ENCODE assay signal across 21 cellular contexts in genomic region chr10:73746721-73747120, GRCh38. TPM values are rescaled to one million over a fixed set of nuclear protein-coding genes. Genes with fewer than 3 reads are reported as not detected.
A peak's percentile ranks its signal among the peaks of the same experiment; 100 is the strongest.
DNase-seq lines count a peak whose midpoint lies in the region; ATAC-seq and TF ChIP-seq lines count a peak whose summit lies in the region.
"Had no signal": no experiment of that assay in that cellular context is flagged by ENCODE, and none has a peak within 500 bp of the region (broad histone marks: within the 10 kb centered on the region; RNA-seq: fewer than 3 reads in every experiment).

No MANE protein-coding gene starts in this region.

- H2BK5ac ChIP-seq in H9 (ENCODE audit: insufficient read length, low read length), result no peak overlapping the region

- no peak overlapping the region for H4K5ac ChIP-seq in H9 (ENCODE audit: insufficient read length, low read depth, low read length)

- WGBS in endodermal cell (ENCODE audit: insufficient coverage in 1 of 2, insufficient read length in 1 of 2), 2 experiments, result 83 to 100% methylated on average over 1 to 2 of the region's 2 CpGs
- WGBS in H9 (ENCODE audit: extremely low coverage, insufficient read length, low lambda C conversion rate), result no CpG with 5 or more reads among the region's 2 CpGs

- no peak overlapping the region for H3K23ac ChIP-seq in H9 (ENCODE audit: insufficient read length, low read depth, low read length)

- no peaks in the 10 kb centered on the region for H3K27me3 Mint-ChIP-seq in activated naive CD4-positive, alpha-beta T cell treated with anti-CD3 and anti-CD28 coated beads, Interleukin-2, amount 50 U/mL, for 24 hours
- no peaks in the 10 kb centered on the region for H3K27me3 Mint-ChIP-seq in T-helper 17 cell
- no peaks in the 10 kb centered on the region for H3K27me3 Mint-ChIP-seq in endodermal cell (ENCODE audit: insufficient read depth)
- H3K27me3 Mint-ChIP-seq in H9 (ENCODE audit: low read depth), result no peaks in the 10 kb centered on the region

- H3K23me2 ChIP-seq in H9 (ENCODE audit: insufficient read length, low read depth, low read length, poor library complexity, severe bottlenecking), result peaks cover 14% of the 10 kb centered on the region

- TF ChIP-seq CTCF in endodermal cell (conservative IDR thresholded peaks at IDR 0.05) (no peak), H9 (conservative IDR thresholded peaks at IDR 0.05) (no peak)

- no peak for DNase-seq in activated naive CD4-positive, alpha-beta T cell (lab: John Stamatoyannopoulos, UW)
- no peak for DNase-seq in T-helper 17 cell
- peak; percentile 16 for DNase-seq in endodermal cell
- DNase-seq in stimulated activated effector memory CD8-positive, alpha-beta T cell treated with anti-CD3 and anti-CD28 coated beads, Interleukin-12 subunit alpha, Interleukin-12 subunit beta, amount 100 ng/mL, for 72 hours (ENCODE audit: low spot score in 2 of 2), result no peak
- no peak for DNase-seq in erythroblast (lab: John Stamatoyannopoulos, UW)
- DNase-seq in H9, result no peak
- DNase-seq: activated effector memory CD4-positive, alpha-beta T cell treated with Interleukin-2 at 50 U/mL for 16 hours; dorsolateral prefrontal cortex; GOT3; mucosa of descending colon; NCI-H2171; NCI-H748 treated with DMSO at 0.1 percent for 48 hours; spleen; stimulated activated naive CD8-positive, alpha-beta T cell treated with anti-CD3 and anti-CD28 coated beads, Interleukin-15, Interleukin-2, amounts not matched to agents 100 U/mL and 50 U/mL, for 24 hours had no signal

- no peaks in the 10 kb centered on the region for H3K9me3 Mint-ChIP-seq in activated naive CD4-positive, alpha-beta T cell treated with anti-CD3 and anti-CD28 coated beads, Interleukin-2, amount 50 U/mL, for 24 hours
- H3K9me3 Mint-ChIP-seq in endodermal cell, result no peaks in the 10 kb centered on the region
- no peaks in the 10 kb centered on the region for H3K9me3 Mint-ChIP-seq in stimulated activated effector memory CD8-positive, alpha-beta T cell treated with anti-CD3 and anti-CD28 coated beads, Interleukin-12 subunit alpha, Interleukin-12 subunit beta, amount 100 ng/mL, for 72 hours
- no peaks in the 10 kb centered on the region for H3K9me3 Mint-ChIP-seq in H9

- no peak overlapping the region for H3K27ac ChIP-seq in endodermal cell (ENCODE audit: low read depth, low read length)
- H3K27ac ChIP-seq in H9 (ENCODE audit: insufficient read length, low read depth, low read length), result no peak overlapping the region
- H3K27ac ChIP-seq: dorsolateral prefrontal cortex, hepatocyte, HL-60, KMS-11, RWPE1, spleen, vagina had no signal

- H4K91ac ChIP-seq in H9 (ENCODE audit: insufficient read length, low read depth, low read length), result no peak overlapping the region

- H3K4me1 ChIP-seq in endodermal cell (ENCODE audit: control insufficient read depth, insufficient read depth, low read length), result peaks cover 6% of the 10 kb centered on the region
- peaks cover 2% of the 10 kb centered on the region; the same call in 1 of the 2 replicates for H3K4me1 ChIP-seq in H9 (ENCODE audit: insufficient read depth, low read length)

- H3K4ac ChIP-seq in H9 (ENCODE audit: low read depth, low read length), result no peak overlapping the region

- no peak for ATAC-seq in T-helper 17 cell
- ATAC-seq in stimulated activated effector memory CD8-positive, alpha-beta T cell treated with anti-CD3 and anti-CD28 coated beads, Interleukin-12 subunit alpha, Interleukin-12 subunit beta, amount 100 ng/mL, for 72 hours, result no peak
- no peak for ATAC-seq in GM19463 (IDR thresholded peaks at IDR 0.05; ENCODE audit: unreplicated experiment)
- ATAC-seq: mucosa of descending colon; stimulated activated naive CD8-positive, alpha-beta T cell treated with anti-CD3 and anti-CD28 coated beads, Interleukin-15, Interleukin-2, amounts not matched to agents 100 U/mL and 50 U/mL, for 24 hours had no signal

- H3K4me2 ChIP-seq in H9 (ENCODE audit: insufficient read depth, insufficient read length, low read length), result no peak overlapping the region

- no peak overlapping the region for H2BK15ac ChIP-seq in H9 (ENCODE audit: low read depth, low read length)

- no peaks in the 10 kb centered on the region; the same call in 1 of the 2 replicates for H3K79me2 ChIP-seq in H9 (ENCODE audit: insufficient read depth, low read length)

- H3K18ac ChIP-seq in H9 (ENCODE audit: insufficient read length, low read depth, low read length), result no peak overlapping the region

- peaks cover 37% of the 10 kb centered on the region for H3K36me3 ChIP-seq in endodermal cell (ENCODE audit: control insufficient read depth, insufficient read depth, low read length)

- no peak overlapping the region for H2AFZ ChIP-seq in H9 (ENCODE audit: low read length)
- H2AFZ ChIP-seq: hepatocyte had no signal

- H3K27me3 ChIP-seq in endodermal cell (ENCODE audit: control insufficient read depth, insufficient read depth, low read length, poor library complexity, severe bottlenecking) (no peaks in the 10 kb centered on the region), H9 (ENCODE audit: insufficient read depth, low read length) (no peaks in the 10 kb centered on the region)
- H3K27me3 ChIP-seq: dorsolateral prefrontal cortex, hepatocyte, spleen, vagina had no signal

- no peak overlapping the region for H2BK12ac ChIP-seq in H9 (ENCODE audit: insufficient read length, low read depth, low read length)

- H3K4me3 ChIP-seq in endodermal cell (ENCODE audit: low read length), result no peak overlapping the region
- H3K4me3 ChIP-seq: dorsolateral prefrontal cortex, hepatocyte, mucosa of descending colon, spleen, vagina had no signal

- H3K14ac ChIP-seq in H9 (ENCODE audit: insufficient read depth, low read length), result no peak overlapping the region

- peak overlapping the region; percentile 72 for H3K4me3 Mint-ChIP-seq in activated naive CD4-positive, alpha-beta T cell treated with anti-CD3 and anti-CD28 coated beads, Interleukin-2, amount 50 U/mL, for 24 hours
- peak overlapping the region; percentile 73 for H3K4me3 Mint-ChIP-seq in T-helper 17 cell
- H3K4me3 Mint-ChIP-seq in endodermal cell, result no peak overlapping the region
- H3K4me3 Mint-ChIP-seq in stimulated activated effector memory CD8-positive, alpha-beta T cell treated with anti-CD3 and anti-CD28 coated beads, Interleukin-12 subunit alpha, Interleukin-12 subunit beta, amount 100 ng/mL, for 72 hours, result peak overlapping the region; percentile 97
- H3K4me3 Mint-ChIP-seq in H9, result no peak overlapping the region; a peak in 2 of 5 replicates

- no peak overlapping the region for H3T11ph ChIP-seq in H9 (ENCODE audit: low read length)

- peaks cover 16% of the 10 kb centered on the region for H3K36me3 Mint-ChIP-seq in activated naive CD4-positive, alpha-beta T cell treated with anti-CD3 and anti-CD28 coated beads, Interleukin-2, amount 50 U/mL, for 24 hours
- H3K36me3 Mint-ChIP-seq in T-helper 17 cell (ENCODE audit: low read depth) (peaks cover 13% of the 10 kb centered on the region), endodermal cell (ENCODE audit: low read depth) (peaks cover 28% of the 10 kb centered on the region), H9 (ENCODE audit: insufficient read depth in 1 of 3, low read depth in 3 of 3) (peaks cover 2 to 31% (median 14%) of the 10 kb centered on the region in 3 experiments; a peak in 6 of 7 replicates)
- peaks cover 79% of the 10 kb centered on the region for H3K36me3 Mint-ChIP-seq in stimulated activated effector memory CD8-positive, alpha-beta T cell treated with anti-CD3 and anti-CD28 coated beads, Interleukin-12 subunit alpha, Interleukin-12 subunit beta, amount 100 ng/mL, for 72 hours

- no peak overlapping the region for H3K56ac ChIP-seq in H9 (ENCODE audit: insufficient read length, low read depth, low read length)

- H4K20me1 ChIP-seq in H9 (ENCODE audit: control insufficient read depth, insufficient read depth, insufficient read length), result no peaks in the 10 kb centered on the region

- no peak overlapping the region for H2AK5ac ChIP-seq in H9 (ENCODE audit: insufficient read length, low read length)

- no peak overlapping the region for H4K8ac ChIP-seq in H9 (replicated peaks; ENCODE audit: insufficient read length, low read depth, low read length)

- peaks cover 49% of the 10 kb centered on the region for H3K4me1 Mint-ChIP-seq in activated naive CD4-positive, alpha-beta T cell treated with anti-CD3 and anti-CD28 coated beads, Interleukin-2, amount 50 U/mL, for 24 hours
- H3K4me1 Mint-ChIP-seq in T-helper 17 cell (peaks cover 38% of the 10 kb centered on the region), endodermal cell (peaks cover 27% of the 10 kb centered on the region), H9 (peaks cover 25 to 27% of the 10 kb centered on the region in 2 experiments)
- peaks cover 55% of the 10 kb centered on the region for H3K4me1 Mint-ChIP-seq in stimulated activated effector memory CD8-positive, alpha-beta T cell treated with anti-CD3 and anti-CD28 coated beads, Interleukin-12 subunit alpha, Interleukin-12 subunit beta, amount 100 ng/mL, for 72 hours

- H3K9ac ChIP-seq in endodermal cell (ENCODE audit: extremely low read depth, low read length, poor library complexity, severe bottlenecking), result no peak overlapping the region
- no peak overlapping the region for H3K9ac ChIP-seq in H9 (ENCODE audit: extremely low read depth, insufficient read length, low read length)
- H3K9ac ChIP-seq: KMS-11 had no signal

- no peak overlapping the region for H2BK120ac ChIP-seq in H9 (ENCODE audit: low read depth, low read length, poor library complexity, severe bottlenecking)

- H3K79me1 ChIP-seq in H9 (ENCODE audit: insufficient read depth, low read depth, low read length, poor library complexity, severe bottlenecking), result no peaks in the 10 kb centered on the region

- H3K9me3 ChIP-seq in T-helper 17 cell (ENCODE audit: control insufficient read depth, low read length, poor library complexity, severe bottlenecking) (no peaks in the 10 kb centered on the region), endodermal cell (ENCODE audit: control insufficient read depth, low read length) (no peaks in the 10 kb centered on the region), H9 (ENCODE audit: control insufficient read depth, low read depth, low read length) (no peaks in the 10 kb centered on the region)
- H3K9me3 ChIP-seq: mucosa of descending colon, spleen, vagina had no signal

- no peak overlapping the region for H3K27ac Mint-ChIP-seq in activated naive CD4-positive, alpha-beta T cell treated with anti-CD3 and anti-CD28 coated beads, Interleukin-2, amount 50 U/mL, for 24 hours
- H3K27ac Mint-ChIP-seq in T-helper 17 cell, result peak overlapping the region; percentile 16
- H3K27ac Mint-ChIP-seq in endodermal cell, result no peak overlapping the region
- peak overlapping the region; percentile 78 for H3K27ac Mint-ChIP-seq in stimulated activated effector memory CD8-positive, alpha-beta T cell treated with anti-CD3 and anti-CD28 coated beads, Interleukin-12 subunit alpha, Interleukin-12 subunit beta, amount 100 ng/mL, for 72 hours
- no peak overlapping the region for H3K27ac Mint-ChIP-seq in H9

- no peak for TF ChIP-seq POLR2A in erythroblast (IDR thresholded peaks at IDR 0.05; ENCODE audit: low read length)

- H2BK20ac ChIP-seq in H9 (ENCODE audit: low read depth, low read length, poor library complexity, severe bottlenecking), result no peak overlapping the region

RNA-seq across cellular contexts. Expression of gene SEC24C, which starts 2.5 kb away (rescaled TPM):
- total RNA-seq in T-helper 17 cell (10 to 100 TPM; 85.0 to 85.5 TPM), endodermal cell (10 to 100 TPM; 63.2 to 71.4 TPM), H9 (2021) (62.4 and 63.0 TPM in 2 replicates)
- polyA plus RNA-seq in endodermal cell (2013, experiment 1 of 2), result 66.6 TPM
- 59.0 TPM for polyA plus RNA-seq in endodermal cell (2013, experiment 2 of 2)

RNA-seq across cellular contexts. Expression of gene CHCHD1, which starts 35.1 kb away (rescaled TPM):
- total RNA-seq in T-helper 17 cell (1 to 10 TPM; 6.6 to 7.6 TPM), endodermal cell (10 to 100 TPM; 37.6 to 49.3 TPM), H9 (2021) (41.1 and 45.9 TPM in 2 replicates)
- 74.8 TPM for polyA plus RNA-seq in endodermal cell (2013, experiment 1 of 2)
- polyA plus RNA-seq in endodermal cell (2013, experiment 2 of 2), result 73.7 TPM

RNA-seq across cellular contexts. Expression of gene ZSWIM8, which starts 38.7 kb away (rescaled TPM):
- total RNA-seq in T-helper 17 cell (10 to 100 TPM; 71.7 to 74.7 TPM), endodermal cell (10 to 100 TPM; 75.9 to 79.8 TPM), H9 (2021) (41.0 and 44.3 TPM in 2 replicates)
- 86.6 TPM for polyA plus RNA-seq in endodermal cell (2013, experiment 1 of 2)
- polyA plus RNA-seq in endodermal cell (2013, experiment 2 of 2), result 82.6 TPM

RNA-seq across cellular contexts. Expression of gene AGAP5, which starts 48.8 kb away (rescaled TPM):
- total RNA-seq in T-helper 17 cell (1 to 10 TPM; 7.7 to 8.2 TPM), endodermal cell (10 to 100 TPM; 10.1 to 13.8 TPM), H9 (2021) (5.2 and 5.5 TPM in 2 replicates)
- 4.9 TPM for polyA plus RNA-seq in endodermal cell (2013, experiment 1 of 2)
- polyA plus RNA-seq in endodermal cell (2013, experiment 2 of 2), result 6.3 TPM

Comparison
In these comparisons a context has a peak if more than half of its experiments do, and no peak if none do; other contexts are left out.
1. H3K27ac Mint-ChIP-seq: peak in T-helper 17 cell (single experiment) and stimulated activated effector memory CD8-positive, alpha-beta T cell treated with anti-CD3 and anti-CD28 coated beads, Interleukin-12 subunit alpha, Interleukin-12 subunit beta, amount 100 ng/mL, for 72 hours (single experiment); none in activated naive CD4-positive, alpha-beta T cell treated with anti-CD3 and anti-CD28 coated beads, Interleukin-2, amount 50 U/mL, for 24 hours (single experiment), endodermal cell (single experiment) and H9 (0 of 3).
2. H3K4me3 Mint-ChIP-seq: peak in activated naive CD4-positive, alpha-beta T cell treated with anti-CD3 and anti-CD28 coated beads, Interleukin-2, amount 50 U/mL, for 24 hours (single experiment), T-helper 17 cell (single experiment) and stimulated activated effector memory CD8-positive, alpha-beta T cell treated with anti-CD3 and anti-CD28 coated beads, Interleukin-12 subunit alpha, Interleukin-12 subunit beta, amount 100 ng/mL, for 72 hours (single experiment); none in endodermal cell (single experiment) and H9 (0 of 2).